In the genomic region with DNA sequence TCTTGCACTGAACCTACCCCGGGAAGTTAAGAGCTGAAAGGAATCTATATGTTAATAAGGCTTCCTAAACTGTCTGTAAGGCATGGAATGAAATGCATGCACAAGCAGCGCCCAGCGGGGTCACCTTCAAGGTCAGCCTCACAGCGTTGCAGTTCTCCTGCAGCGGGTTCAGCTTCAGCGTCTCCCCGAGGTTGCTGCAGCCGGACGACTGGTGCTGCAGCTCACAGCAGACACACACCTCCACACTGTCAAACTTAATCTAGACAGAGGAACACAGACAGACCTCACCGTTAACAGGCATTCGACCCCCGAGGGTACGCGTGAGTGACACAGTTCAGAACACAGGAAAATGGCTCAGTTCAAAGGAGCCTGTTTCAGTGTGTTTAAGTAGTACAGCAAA, we compare ENCODE assay signal across 16 cellular contexts.
DNase-seq lines count a peak whose midpoint lies in the region; TF ChIP-seq lines count a peak whose summit lies in the region.
"Had no signal": no experiment of that assay in that cellular context is flagged by ENCODE, and none has a peak within 500 bp of the region (broad histone marks: within the 10 kb centered on the region; RNA-seq: fewer than 3 reads in every experiment).

No MANE protein-coding gene starts in this region.

- H3K4me3 Mint-ChIP-seq in neural crest cell, result no peak overlapping the region
- H3K4me3 Mint-ChIP-seq: CD4-positive, CD25-positive, alpha-beta regulatory T cell had no signal

- DNase-seq in H7, result peak; percentile 61
- peak; percentile 9 for DNase-seq in choroid plexus epithelial cell (ENCODE audit: low read depth)
- peak; percentile 15 for DNase-seq in neural crest cell (ENCODE audit: low read depth, low spot score)
- no peak for DNase-seq in activated CD8-positive, alpha-beta memory T cell treated with anti-CD3 and anti-CD28 coated beads for 24 hours
- DNase-seq in AML-193 (lab: John Stamatoyannopoulos, UW), result no peak
- DNase-seq in MV-4-11 (lab: John Stamatoyannopoulos, UW), result no peak
- no peak for DNase-seq in cerebellar cortex (ENCODE audit: low spot score)
- DNase-seq: CD4-positive, CD25-positive, alpha-beta regulatory T cell; MG63; NCI-H1105; NCI-H187; NCI-H2171; NCI-H774; SHP77 had no signal

- no peaks in the 10 kb centered on the region for H3K27me3 Mint-ChIP-seq in neural crest cell (ENCODE audit: low read depth)

- H3K36me3 ChIP-seq in H7 (replicated peaks; ENCODE audit: control insufficient read depth, insufficient read depth, low read length) (no peaks in the 10 kb centered on the region), iPS-20b (ENCODE audit: insufficient read depth, low read depth, low read length) (no peaks in the 10 kb centered on the region)
- H3K36me3 ChIP-seq: MG63 had no signal

- no peak for TF ChIP-seq CTCF in choroid plexus epithelial cell (conservative IDR thresholded peaks at IDR 0.05; ENCODE audit: low read depth, low read length)
- TF ChIP-seq CTCF in neural crest cell (conservative IDR thresholded peaks at IDR 0.05), result no peak

- H3K4me1 Mint-ChIP-seq in neural crest cell, result peaks cover 11% of the 10 kb centered on the region
- H3K4me1 Mint-ChIP-seq: CD4-positive, CD25-positive, alpha-beta regulatory T cell had no signal

- H3K4me3 ChIP-seq in H7 (ENCODE audit: insufficient read depth, low read depth, low read length) (no peak overlapping the region), choroid plexus epithelial cell (ENCODE audit: low read depth, low read length) (no peak overlapping the region), iPS-20b (ENCODE audit: low read length) (peak overlapping the region; percentile 30; the same call in 1 of the 2 replicates)
- H3K4me3 ChIP-seq: GM12878, MG63 had no signal

- H3K9me3 ChIP-seq in iPS-20b (ENCODE audit: insufficient read depth, low read depth, low read length), result no peaks in the 10 kb centered on the region
- H3K9me3 ChIP-seq: MG63 had no signal

- peaks cover 11% of the 10 kb centered on the region for H3K4me1 ChIP-seq in iPS-20b (ENCODE audit: insufficient read depth, low read length)

- H3K9ac ChIP-seq in iPS-20b (ENCODE audit: low read depth, low read length), result no peak overlapping the region

- no peaks in the 10 kb centered on the region for H3K9me3 Mint-ChIP-seq in neural crest cell
- H3K9me3 Mint-ChIP-seq: CD4-positive, CD25-positive, alpha-beta regulatory T cell had no signal

- H3K27ac ChIP-seq in iPS-20b (ENCODE audit: low read length), result no peak overlapping the region

- no peaks in the 10 kb centered on the region for H3K27me3 ChIP-seq in H7 (ENCODE audit: control insufficient read depth, insufficient read depth, low read length)
- H3K27me3 ChIP-seq in iPS-20b (ENCODE audit: insufficient read depth, low read length), result no peaks in the 10 kb centered on the region
- H3K27me3 ChIP-seq: MG63 had no signal

- no peaks in the 10 kb centered on the region for H3K36me3 Mint-ChIP-seq in neural crest cell (ENCODE audit: low read depth)
- H3K36me3 Mint-ChIP-seq: CD4-positive, CD25-positive, alpha-beta regulatory T cell had no signal

- no peak overlapping the region for H3K27ac Mint-ChIP-seq in neural crest cell (ENCODE audit: unreplicated experiment)
- H3K27ac Mint-ChIP-seq: CD4-positive, CD25-positive, alpha-beta regulatory T cell had no signal

Comparison
In these comparisons a context has a peak if more than half of its experiments do, and no peak if none do; other contexts are left out.
1. DNase-seq: peak in H7 (single experiment), choroid plexus epithelial cell (single experiment) and neural crest cell (single experiment); none in activated CD8-positive, alpha-beta memory T cell treated with anti-CD3 and anti-CD28 coated beads for 24 hours (single experiment), AML-193 (0 of 2), MV-4-11 (single experiment) and cerebellar cortex (single experiment).